24 cellular contexts compared by ENCODE assay signal in the genomic region with DNA sequence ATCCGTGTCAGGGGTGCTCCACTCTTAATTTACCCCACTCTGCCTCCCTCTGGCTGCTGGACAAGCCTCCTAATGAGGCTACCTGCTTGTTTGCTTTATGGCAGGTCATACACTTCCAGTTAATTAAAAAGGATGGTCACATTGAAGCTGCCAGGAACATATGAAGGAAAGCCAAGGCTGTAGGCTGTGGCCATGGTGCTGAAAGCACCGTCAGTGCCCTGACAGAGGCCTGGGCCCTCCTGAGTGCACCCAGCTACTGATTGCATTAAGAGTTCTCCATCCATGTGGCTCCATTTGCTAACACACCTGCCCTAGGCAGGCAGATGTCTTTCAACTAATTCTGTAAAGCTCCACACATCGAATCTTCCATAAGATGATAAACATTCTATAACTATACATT.
"Had no signal": no experiment of that assay in that cellular context is flagged by ENCODE, and none has a peak within 500 bp of the region (broad histone marks: within the 10 kb centered on the region; RNA-seq: fewer than 3 reads in every experiment).

No MANE protein-coding gene starts in this region.

- H3K9me3 ChIP-seq: colonic mucosa had no signal

- DNase-seq: activated B cell treated with CpG ODN at 0.5 μM for 24 hours; activated CD4-positive, alpha-beta T cell treated with anti-CD3 and anti-CD28 coated beads for 36 hours; activated CD4-positive, alpha-beta T cell treated with anti-CD3 and anti-CD28 coated beads, Interleukin-2, amount 50 U/mL, for 48 hours; activated CD8-positive, alpha-beta memory T cell treated with anti-CD3 and anti-CD28 coated beads, Interleukin-2, amount 50 U/mL, for 48 hours; activated naive CD4-positive, alpha-beta T cell treated with Interleukin-2 at 50 U/mL for 16 hours; activated naive CD8-positive, alpha-beta T cell treated with anti-CD3 and anti-CD28 coated beads, Interleukin-2, amount 10 ng/mL, durations not matched to agents 7 days and 5 days; activated T-cell treated with anti-CD3 and anti-CD28 coated beads, Interleukin-2, amount 50 U/mL, for 48 hours; amniotic stem cell; colonic mucosa; dorsolateral prefrontal cortex; head of caudate nucleus; mammary epithelial cell; natural killer cell; retina; stimulated activated CD4-positive, alpha-beta T cell treated with anti-CD3 and anti-CD28 coated beads, Interleukin-4, amount 100 ng/mL, for 24 hours; stimulated activated naive CD4-positive, alpha-beta T cell treated with Interleukin-2 at 50 U/mL for 16 hours; T-helper 17 cell had no signal

- H3K4me3 ChIP-seq: breast epithelium, colonic mucosa, dorsolateral prefrontal cortex, esophagus muscularis mucosa, gastroesophageal sphincter, thoracic aorta had no signal

- H3K27ac Mint-ChIP-seq: activated B cell treated with CpG ODN at 0.5 μM for 24 hours; activated CD4-positive, alpha-beta T cell treated with anti-CD3 and anti-CD28 coated beads for 36 hours; activated naive CD8-positive, alpha-beta T cell treated with anti-CD3 and anti-CD28 coated beads, Interleukin-2, amount 10 ng/mL, durations not matched to agents 7 days and 5 days; mesothelial cell of epicardium; natural killer cell; T-helper 17 cell; type B pancreatic cell had no signal

- H3K4me3 Mint-ChIP-seq: activated B cell treated with CpG ODN at 0.5 μM for 24 hours; activated CD4-positive, alpha-beta T cell treated with anti-CD3 and anti-CD28 coated beads for 36 hours; activated naive CD8-positive, alpha-beta T cell treated with anti-CD3 and anti-CD28 coated beads, Interleukin-2, amount 10 ng/mL, durations not matched to agents 7 days and 5 days; mesothelial cell of epicardium; natural killer cell; T-helper 17 cell; type B pancreatic cell had no signal

- H3K36me3 ChIP-seq: breast epithelium had no signal

- H3K27me3 Mint-ChIP-seq: activated B cell treated with CpG ODN at 0.5 μM for 24 hours; activated CD4-positive, alpha-beta T cell treated with anti-CD3 and anti-CD28 coated beads for 36 hours; activated naive CD8-positive, alpha-beta T cell treated with anti-CD3 and anti-CD28 coated beads, Interleukin-2, amount 10 ng/mL, durations not matched to agents 7 days and 5 days; T-helper 17 cell; type B pancreatic cell had no signal

- H3K4me1 Mint-ChIP-seq: activated B cell treated with CpG ODN at 0.5 μM for 24 hours; activated CD4-positive, alpha-beta T cell treated with anti-CD3 and anti-CD28 coated beads for 36 hours; activated naive CD8-positive, alpha-beta T cell treated with anti-CD3 and anti-CD28 coated beads, Interleukin-2, amount 10 ng/mL, durations not matched to agents 7 days and 5 days; mesothelial cell of epicardium; natural killer cell; T-helper 17 cell had no signal

- H3K27ac ChIP-seq: breast epithelium, colonic mucosa, dorsolateral prefrontal cortex, esophagus muscularis mucosa, gastroesophageal sphincter, thoracic aorta had no signal

- H3K36me3 Mint-ChIP-seq: activated naive CD8-positive, alpha-beta T cell treated with anti-CD3 and anti-CD28 coated beads, Interleukin-2, amount 10 ng/mL, durations not matched to agents 7 days and 5 days; natural killer cell had no signal

- H3K27me3 ChIP-seq: breast epithelium, colonic mucosa, dorsolateral prefrontal cortex, esophagus muscularis mucosa, gastroesophageal sphincter had no signal

- H3K4me1 ChIP-seq: breast epithelium, colonic mucosa, gastroesophageal sphincter had no signal

- H3K9me3 Mint-ChIP-seq: natural killer cell had no signal

- ATAC-seq: gastroesophageal sphincter, left lobe of liver, natural killer cell, T-helper 17 cell had no signal
